ENCODE assay signal across 8 cellular contexts in genomic region chr12:84912191-84913142, GRCh38. TPM values are rescaled to one million over a fixed set of nuclear protein-coding genes. Genes with fewer than 3 reads are reported as not detected.
DNase-seq lines count a peak whose midpoint lies in the region; ATAC-seq and TF ChIP-seq lines count a peak whose summit lies in the region.

TSS of gene SLC6A15 (minus strand) at chr12:84912799. CDS start at chr12:84892120, 20,679 bp downstream.

- peak within 1 kb of the TSS; percentile 86 for H3K4me3 ChIP-seq in fibroblast of the aortic adventitia (ENCODE audit: low read depth, low read length)

- H3K27ac Mint-ChIP-seq in activated CD4-positive, alpha-beta T cell treated with anti-CD3 and anti-CD28 coated beads, Interleukin-2, amount 10 ng/mL, durations not matched to agents 24 days and 14 days, result no peak within 1 kb of the TSS
- no peak within 1 kb of the TSS for H3K27ac Mint-ChIP-seq in activated CD4-positive, alpha-beta memory T cell treated with anti-CD3 and anti-CD28 coated beads for 36 hours
- peak within 1 kb of the TSS in 1 of 10 donors; percentile 68 for H3K27ac Mint-ChIP-seq in naive thymus-derived CD8-positive, alpha-beta T cell
- H3K27ac Mint-ChIP-seq in effector memory CD8-positive, alpha-beta T cell, result no peak within 1 kb of the TSS

- peaks cover 43% of the 10 kb centered on the region for H3K27me3 Mint-ChIP-seq in activated CD4-positive, alpha-beta T cell treated with anti-CD3 and anti-CD28 coated beads, Interleukin-2, amount 10 ng/mL, durations not matched to agents 24 days and 14 days
- peaks cover 35% of the 10 kb centered on the region for H3K27me3 Mint-ChIP-seq in activated CD4-positive, alpha-beta memory T cell treated with anti-CD3 and anti-CD28 coated beads for 36 hours
- peaks cover 22 to 53% (median 37%) of the 10 kb centered on the region in 5 donors for H3K27me3 Mint-ChIP-seq in naive thymus-derived CD8-positive, alpha-beta T cell
- H3K27me3 Mint-ChIP-seq in effector memory CD8-positive, alpha-beta T cell, result peaks cover 0 to 19% of the 10 kb centered on the region in 2 donors

- DNase-seq in activated CD4-positive, alpha-beta T cell treated with anti-CD3 and anti-CD28 coated beads, Interleukin-2, amount 10 ng/mL, durations not matched to agents 24 days and 14 days, result peak; percentile 61
- DNase-seq in activated CD4-positive, alpha-beta T cell treated with anti-CD3 and anti-CD28 coated beads, Interleukin-2, amount 50 U/mL, for 1 hour, result no peak
- DNase-seq in NCI-H1436 treated with DMSO at 0.1 percent for 48 hours (lab: John Stamatoyannopoulos, UW) (peak; percentile 22), fibroblast of the aortic adventitia (ENCODE audit: low read depth) (peak; percentile 86)
- DNase-seq in activated CD4-positive, alpha-beta memory T cell treated with anti-CD3 and anti-CD28 coated beads for 36 hours, result peak; percentile 36
- no peak for DNase-seq in naive thymus-derived CD8-positive, alpha-beta T cell
- DNase-seq in effector memory CD8-positive, alpha-beta T cell, result no peak

- TF ChIP-seq CTCF in fibroblast of the aortic adventitia (IDR thresholded peaks at IDR 0.05; ENCODE audit: insufficient read depth, low read length), result peak; percentile 76

- peak in 1 of 2 donors; percentile 30 for ATAC-seq in naive thymus-derived CD8-positive, alpha-beta T cell
- ATAC-seq in HG03457 (IDR thresholded peaks at IDR 0.05; ENCODE audit: unreplicated experiment), result no peak
- ATAC-seq in effector memory CD8-positive, alpha-beta T cell (replicated peaks), result no peak

- no peaks in the 10 kb centered on the region for H3K36me3 Mint-ChIP-seq in activated CD4-positive, alpha-beta T cell treated with anti-CD3 and anti-CD28 coated beads, Interleukin-2, amount 10 ng/mL, durations not matched to agents 24 days and 14 days (ENCODE audit: low read depth)
- no peaks in the 10 kb centered on the region for H3K36me3 Mint-ChIP-seq in activated CD4-positive, alpha-beta memory T cell treated with anti-CD3 and anti-CD28 coated beads for 36 hours
- no peaks in the 10 kb centered on the region for H3K36me3 Mint-ChIP-seq in naive thymus-derived CD8-positive, alpha-beta T cell
- H3K36me3 Mint-ChIP-seq in effector memory CD8-positive, alpha-beta T cell (ENCODE audit: insufficient read depth), result no peaks in the 10 kb centered on the region

- CTCF ChIA-PET in activated CD4-positive, alpha-beta memory T cell treated with anti-CD3 and anti-CD28 coated beads for 36 hours (lab: Charles Lee), result no interaction called here

- intact Hi-C loops in activated CD4-positive, alpha-beta T cell treated with anti-CD3 and anti-CD28 coated beads, Interleukin-2, amount 10 ng/mL, durations not matched to agents 24 days and 14 days (cut with micrococcal nuclease), result no loop called here
- intact Hi-C loops in activated CD4-positive, alpha-beta memory T cell treated with anti-CD3 and anti-CD28 coated beads for 36 hours (cut with micrococcal nuclease), result loop anchor here (10.0 kb wide), 1 partner anchor 362 kb away; no protein-coding TSS in a partner anchor

- peak within 1 kb of the TSS; percentile 50 for H3K4me3 Mint-ChIP-seq in activated CD4-positive, alpha-beta T cell treated with anti-CD3 and anti-CD28 coated beads, Interleukin-2, amount 10 ng/mL, durations not matched to agents 24 days and 14 days
- H3K4me3 Mint-ChIP-seq in activated CD4-positive, alpha-beta memory T cell treated with anti-CD3 and anti-CD28 coated beads for 36 hours, result peak within 1 kb of the TSS; percentile 67
- H3K4me3 Mint-ChIP-seq in naive thymus-derived CD8-positive, alpha-beta T cell, result peak within 1 kb of the TSS; percentile 3 to 69 (median 52)
- H3K4me3 Mint-ChIP-seq in effector memory CD8-positive, alpha-beta T cell, result peak within 1 kb of the TSS in 1 of 2 donors; percentile 47

- peaks cover 6% of the 10 kb centered on the region for H3K4me1 Mint-ChIP-seq in activated CD4-positive, alpha-beta T cell treated with anti-CD3 and anti-CD28 coated beads, Interleukin-2, amount 10 ng/mL, durations not matched to agents 24 days and 14 days
- peaks cover 13% of the 10 kb centered on the region for H3K4me1 Mint-ChIP-seq in activated CD4-positive, alpha-beta memory T cell treated with anti-CD3 and anti-CD28 coated beads for 36 hours (ENCODE audit: low read depth)
- H3K4me1 Mint-ChIP-seq in naive thymus-derived CD8-positive, alpha-beta T cell, result peaks cover 0 to 24% (median 15%) of the 10 kb centered on the region in 4 donors
- H3K4me1 Mint-ChIP-seq in effector memory CD8-positive, alpha-beta T cell (ENCODE audit: low read depth in 2 of 2), result peaks cover 0 to 2% of the 10 kb centered on the region in 2 donors

- POLR2A ChIA-PET in activated CD4-positive, alpha-beta memory T cell treated with anti-CD3 and anti-CD28 coated beads for 36 hours (lab: Charles Lee), result no interaction called here
- POLR2A ChIA-PET in naive thymus-derived CD8-positive, alpha-beta T cell (lab: Charles Lee), result no interaction called here

- no peaks in the 10 kb centered on the region for H3K9me3 Mint-ChIP-seq in activated CD4-positive, alpha-beta T cell treated with anti-CD3 and anti-CD28 coated beads, Interleukin-2, amount 10 ng/mL, durations not matched to agents 24 days and 14 days
- no peaks in the 10 kb centered on the region for H3K9me3 Mint-ChIP-seq in activated CD4-positive, alpha-beta memory T cell treated with anti-CD3 and anti-CD28 coated beads for 36 hours
- H3K9me3 Mint-ChIP-seq in naive thymus-derived CD8-positive, alpha-beta T cell, result peaks cover 0 to 9% (median 0%) of the 10 kb centered on the region in 9 donors
- no peaks in the 10 kb centered on the region for H3K9me3 Mint-ChIP-seq in effector memory CD8-positive, alpha-beta T cell

RNA-seq across cellular contexts. Expression of gene SLC6A15, which starts in this region (rescaled TPM):
- not detected in 2 replicates for total RNA-seq in activated CD4-positive, alpha-beta T cell treated with anti-CD3 and anti-CD28 coated beads, Interleukin-2, amount 10 ng/mL, durations not matched to agents 24 days and 14 days
- under 1 TPM; 0.12 to 0.17 TPM for total RNA-seq in activated CD4-positive, alpha-beta memory T cell treated with anti-CD3 and anti-CD28 coated beads for 36 hours
- 8.9 and 53.3 TPM in 2 replicates for total RNA-seq in fibroblast of the aortic adventitia (ENCODE audit: low replicate concordance)
- not detected for total RNA-seq in naive thymus-derived CD8-positive, alpha-beta T cell
- not detected for polyA plus RNA-seq in naive thymus-derived CD8-positive, alpha-beta T cell

Comparison
In these comparisons a context has a peak if more than half of its experiments do, and no peak if none do; other contexts are left out.
1. Peak in DNase-seq in activated CD4-positive, alpha-beta T cell treated with anti-CD3 and anti-CD28 coated beads, Interleukin-2, amount 10 ng/mL, durations not matched to agents 24 days and 14 days; RNA of the gene not detected or under 1 TPM.
2. Peak in DNase-seq in activated CD4-positive, alpha-beta memory T cell treated with anti-CD3 and anti-CD28 coated beads for 36 hours; RNA of the gene not detected or under 1 TPM.
3. DNase-seq: peak in NCI-H1436 treated with DMSO at 0.1 percent for 48 hours (single experiment) and fibroblast of the aortic adventitia (single experiment); none in activated CD4-positive, alpha-beta T cell treated with anti-CD3 and anti-CD28 coated beads, Interleukin-2, amount 50 U/mL, for 1 hour (single experiment), naive thymus-derived CD8-positive, alpha-beta T cell (0 of 10) and effector memory CD8-positive, alpha-beta T cell (0 of 3).